ENCODE assay signal across 1 cellular context in genomic region chr12:69173358-69173757, GRCh38.
TF ChIP-seq lines count a peak whose summit lies in the region.

No MANE protein-coding gene starts in this region.

TF ChIP-seq in GM23338, 12 proteins besides CTCF, POLR2A, EP300 and RAD21 (continued from another document):
- no peak for TF ChIP-seq REST (IDR thresholded peaks at IDR 0.05; ENCODE audit: unreplicated experiment)
